In the genomic region with DNA sequence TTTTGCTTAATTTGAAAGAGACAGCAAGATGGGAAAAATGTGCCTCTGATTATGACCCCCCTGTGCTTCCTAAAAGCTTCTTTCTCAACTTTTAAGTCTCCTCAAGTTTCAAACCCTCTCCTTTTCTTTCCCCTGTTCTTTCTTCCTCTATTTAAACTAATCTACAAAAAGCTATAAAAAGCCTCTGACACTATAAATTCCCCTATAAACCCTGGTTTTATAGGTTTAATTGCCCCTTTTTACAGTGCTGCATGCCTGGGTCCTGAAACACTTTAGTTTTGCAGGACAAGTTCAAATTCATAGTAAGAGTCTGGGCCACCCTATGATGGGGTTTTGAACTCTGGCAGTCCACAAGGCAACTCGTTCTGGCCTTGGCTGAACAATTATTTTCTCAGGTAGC, we compare ENCODE assay signal across 13 cellular contexts.
A peak's percentile ranks its signal among the peaks of the same experiment; 100 is the strongest.
DNase-seq lines count a peak whose midpoint lies in the region; ATAC-seq and TF ChIP-seq lines count a peak whose summit lies in the region.
"Had no signal": no experiment of that assay in that cellular context is flagged by ENCODE, and none has a peak within 500 bp of the region (broad histone marks: within the 10 kb centered on the region; RNA-seq: fewer than 3 reads in every experiment).

No MANE protein-coding gene starts in this region.

- H3K27ac ChIP-seq in C4-2B (peak overlapping the region; percentile 78), smooth muscle cell (ENCODE audit: low read depth) (peak overlapping the region; percentile 4)
- H3K27ac ChIP-seq: GM23248 had no signal

- H3K27me3 ChIP-seq in smooth muscle cell (ENCODE audit: low read depth) = no peaks in the 10 kb centered on the region

- peak; percentile 68 for DNase-seq in LNCaP clone FGC (ENCODE audit: low read depth)
- DNase-seq in left colon = no peak
- no peak for DNase-seq in smooth muscle cell (lab: John Stamatoyannopoulos, UW; ENCODE audit: unreplicated experiment)
- DNase-seq in SW480 (ENCODE audit: low spot score) = no peak
- DNase-seq in SK-N-DZ (ENCODE audit: low spot score) = no peak
- DNase-seq: Caco-2; CD8-positive, alpha-beta memory T cell; DND-41; GM23248; H7 had no signal

- no peaks in the 10 kb centered on the region for H3K36me3 ChIP-seq in smooth muscle cell (ENCODE audit: low read depth)

- no peaks in the 10 kb centered on the region for H3K79me2 ChIP-seq in smooth muscle cell (ENCODE audit: low read depth)

- TF ChIP-seq CTCF in C4-2B (conservative IDR thresholded peaks at IDR 0.05) (no peak), LNCaP clone FGC (IDR thresholded peaks at IDR 0.05; ENCODE audit: control insufficient read depth, extremely low read depth, insufficient read depth) (no peak), smooth muscle cell (IDR thresholded peaks at IDR 0.05; ENCODE audit: borderline replicate concordance, insufficient read depth, poor library complexity, severe bottlenecking) (no peak)

- peak overlapping the region; percentile 54 for H3K4me2 ChIP-seq in smooth muscle cell

- intact Hi-C loops in left colon (cut with DNase I, micrococcal nuclease) = no loop called here

- no peaks in the 10 kb centered on the region for H4K20me1 ChIP-seq in smooth muscle cell (ENCODE audit: low read depth)

- peak overlapping the region; percentile 65 for H2AFZ ChIP-seq in smooth muscle cell (ENCODE audit: low read depth)
- H2AFZ ChIP-seq: GM23248 had no signal

- H3K4me3 ChIP-seq in LNCaP clone FGC (ENCODE audit: low read depth, low read length) (peak overlapping the region; percentile 20; the same call in 1 of the 2 replicates), smooth muscle cell (no peak overlapping the region)
- H3K4me3 ChIP-seq: GM23248 had no signal

- peak; percentile 94 for ATAC-seq in left colon
- ATAC-seq in HG03097 (IDR thresholded peaks at IDR 0.05; ENCODE audit: low FRiP score, unreplicated experiment) = no peak
- ATAC-seq: HepG2 had no signal

- H3K9me3 ChIP-seq in smooth muscle cell (replicated peaks; ENCODE audit: low read depth) = no peaks in the 10 kb centered on the region
- H3K9me3 ChIP-seq: Caco-2 had no signal

- WGBS in smooth muscle cell (ENCODE audit: low lambda C conversion rate) = 25% methylated on average over 1 of the region's 1 CpG

- no peak overlapping the region for H3K9ac ChIP-seq in smooth muscle cell (ENCODE audit: low read depth)
- H3K9ac ChIP-seq: GM23248 had no signal

- H3F3A ChIP-seq in smooth muscle cell (ENCODE audit: low read depth) = no peaks in the 10 kb centered on the region

- peaks cover 13% of the 10 kb centered on the region for H3K4me1 ChIP-seq in smooth muscle cell (ENCODE audit: low read depth)
